ENCODE assay signal across 9 cellular contexts in genomic region chr4:40192286-40193017, GRCh38. TPM values are rescaled to one million over a fixed set of nuclear protein-coding genes. Genes with fewer than 3 reads are reported as not detected.
DNase-seq lines count a peak whose midpoint lies in the region; ATAC-seq, FAIRE-seq and TF ChIP-seq lines count a peak whose summit lies in the region.
"Had no signal": no experiment of that assay in that cellular context is flagged by ENCODE, and none has a peak within 500 bp of the region (broad histone marks: within the 10 kb centered on the region; RNA-seq: fewer than 3 reads in every experiment).

No MANE protein-coding gene starts in this region.

- peak overlapping the region; percentile 98 for H3K27ac Mint-ChIP-seq in natural killer cell treated with Interleukin-12 subunit alpha and Interleukin-12 subunit beta and Interleukin-15 and Interleukin-18, amount 100 ng/mL, for 72 hours

- H3K4me2 ChIP-seq in OCI-LY3 (ENCODE audit: low read length): peak overlapping the region; percentile 95

- H3K79me2 ChIP-seq in OCI-LY3 (ENCODE audit: low read length): peaks cover 97% of the 10 kb centered on the region

- H3K27ac ChIP-seq in OCI-LY3 (ENCODE audit: low read length): peak overlapping the region; percentile 96

- peak; percentile 3 for DNase-seq in NCI-H345 (lab: John Stamatoyannopoulos, UW)
- no peak for DNase-seq in NCI-H345 treated with DMSO at 0.1 percent for 48 hours (lab: John Stamatoyannopoulos, UW; ENCODE audit: unreplicated experiment)
- no peak for DNase-seq in natural killer cell treated with Interleukin-12 subunit alpha and Interleukin-12 subunit beta and Interleukin-15 and Interleukin-18, amount 100 ng/mL, for 72 hours (ENCODE audit: low spot score)
- no peak for DNase-seq in stimulated activated CD4-positive, alpha-beta T cell treated with anti-CD3 and anti-CD28 coated beads, Interleukin-4, amount 100 ng/mL, for 4 hours
- DNase-seq in H54 (ENCODE audit: insufficient read length, low spot score): no peak

- H3K27me3 ChIP-seq in OCI-LY3 (ENCODE audit: low read depth, low read length): no peaks in the 10 kb centered on the region

- H3K36me3 Mint-ChIP-seq in natural killer cell treated with Interleukin-12 subunit alpha and Interleukin-12 subunit beta and Interleukin-15 and Interleukin-18, amount 100 ng/mL, for 72 hours: peaks cover 4% of the 10 kb centered on the region

- H3K27me3 Mint-ChIP-seq in natural killer cell treated with Interleukin-12 subunit alpha and Interleukin-12 subunit beta and Interleukin-15 and Interleukin-18, amount 100 ng/mL, for 72 hours: no peaks in the 10 kb centered on the region

- H3K4me3 ChIP-seq in OCI-LY3 (ENCODE audit: low read length): peak overlapping the region; percentile 97

- H3K4me3 Mint-ChIP-seq in natural killer cell treated with Interleukin-12 subunit alpha and Interleukin-12 subunit beta and Interleukin-15 and Interleukin-18, amount 100 ng/mL, for 72 hours: peak overlapping the region; percentile 99

- no peaks in the 10 kb centered on the region for H4K20me1 ChIP-seq in OCI-LY3 (ENCODE audit: insufficient read depth, low read length)

- no peak for TF ChIP-seq CTCF in OCI-LY3 (IDR thresholded peaks at IDR 0.05; ENCODE audit: low read depth, low read length)

- peak overlapping the region; percentile 94 for H3K9ac ChIP-seq in OCI-LY3 (ENCODE audit: low read length)

- H3K9me3 ChIP-seq in OCI-LY3 (ENCODE audit: insufficient read depth, low read length): no peaks in the 10 kb centered on the region

- no peaks in the 10 kb centered on the region for H3K9me3 Mint-ChIP-seq in natural killer cell treated with Interleukin-12 subunit alpha and Interleukin-12 subunit beta and Interleukin-15 and Interleukin-18, amount 100 ng/mL, for 72 hours

- peaks cover 9% of the 10 kb centered on the region for H3K36me3 ChIP-seq in OCI-LY3 (replicated peaks; ENCODE audit: low read depth, low read length)

- H3K4me1 Mint-ChIP-seq in natural killer cell treated with Interleukin-12 subunit alpha and Interleukin-12 subunit beta and Interleukin-15 and Interleukin-18, amount 100 ng/mL, for 72 hours (ENCODE audit: low read depth in 2 of 2): peaks cover 48 to 59% of the 10 kb centered on the region in 2 donors

- FAIRE-seq in H54 (lab: Jason Lieb, UNC): no peak

- ATAC-seq in GM21723 (IDR thresholded peaks at IDR 0.05; ENCODE audit: unreplicated experiment): peak; percentile 29
- ATAC-seq in natural killer cell treated with Interleukin-12 subunit alpha and Interleukin-12 subunit beta and Interleukin-15 and Interleukin-18, amount 100 ng/mL, for 72 hours: no peak
- no peak for ATAC-seq in HG03139 (IDR thresholded peaks at IDR 0.05; ENCODE audit: unreplicated experiment)

- H2AFZ ChIP-seq in OCI-LY3 (ENCODE audit: low read depth, low read length): no peak overlapping the region

- TF ChIP-seq POLR2A in H54 (IDR thresholded peaks at IDR 0.05; ENCODE audit: low read depth, low read length): no peak

- peaks cover 84% of the 10 kb centered on the region for H3K4me1 ChIP-seq in OCI-LY3 (ENCODE audit: low read length)

RNA-seq across cellular contexts. Expression of gene RHOH, which starts 4.4 kb away (rescaled TPM):
- 100 to 1,000 TPM; 140 to 169 TPM for total RNA-seq in natural killer cell treated with Interleukin-12 subunit alpha and Interleukin-12 subunit beta and Interleukin-15 and Interleukin-18, amount 100 ng/mL, for 72 hours
- total RNA-seq: A172 had no signal
